Comparison of ENCODE assay signal across 17 cellular contexts in genomic region chr10:65931291-65932080, GRCh38.
"Had no signal": no experiment of that assay in that cellular context is flagged by ENCODE, and none has a peak within 500 bp of the region (broad histone marks: within the 10 kb centered on the region; RNA-seq: fewer than 3 reads in every experiment).

No MANE protein-coding gene starts in this region.

- H3K9me3 ChIP-seq: mucosa of descending colon, psoas muscle, sigmoid colon, upper lobe of right lung had no signal

- H3K4me1 ChIP-seq: psoas muscle, sigmoid colon, upper lobe of right lung had no signal

- H3K36me3 Mint-ChIP-seq: activated naive CD4-positive, alpha-beta T cell treated with anti-CD3 and anti-CD28 coated beads, Interleukin-2, amount 50 U/mL, for 72 hours; immature natural killer cell; natural killer cell had no signal

- DNase-seq: activated effector memory CD4-positive, alpha-beta T cell treated with Interleukin-2 at 50 U/mL for 16 hours; amniotic stem cell; brain microvascular endothelial cell; dermis blood vessel endothelial cell; immature natural killer cell; mammary epithelial cell; mucosa of descending colon; natural killer cell; psoas muscle; sigmoid colon; stimulated activated CD4-positive, alpha-beta T cell treated with anti-CD3 and anti-CD28 coated beads, Interleukin-4, amount 100 ng/mL, for 1 hour; stimulated activated CD8-positive, alpha-beta memory T cell treated with anti-CD3 and anti-CD28 coated beads, Interleukin-4, amount 100 ng/mL, for 48 hours; T-helper 2 cell; upper lobe of right lung had no signal

- H3K27ac Mint-ChIP-seq: activated naive CD4-positive, alpha-beta T cell treated with anti-CD3 and anti-CD28 coated beads, Interleukin-2, amount 50 U/mL, for 72 hours; immature natural killer cell; natural killer cell; stimulated activated naive CD8-positive, alpha-beta T cell treated with anti-CD3 and anti-CD28 coated beads, Interleukin-15, Interleukin-2, amounts not matched to agents 100 ng/mL and 50 ng/mL, for 24 hours had no signal

- H3K36me3 ChIP-seq: brain microvascular endothelial cell, sigmoid colon, upper lobe of right lung had no signal

- H3K27me3 Mint-ChIP-seq: stimulated activated naive CD8-positive, alpha-beta T cell treated with anti-CD3 and anti-CD28 coated beads, Interleukin-15, Interleukin-2, amounts not matched to agents 100 ng/mL and 50 ng/mL, for 24 hours had no signal

- H3K27ac ChIP-seq: brain microvascular endothelial cell, psoas muscle, sigmoid colon, upper lobe of right lung had no signal

- H3K27me3 ChIP-seq: brain microvascular endothelial cell, sigmoid colon, upper lobe of right lung had no signal

- H3K4me1 Mint-ChIP-seq: immature natural killer cell, natural killer cell had no signal

- H3K4me3 Mint-ChIP-seq: immature natural killer cell; natural killer cell; stimulated activated naive CD8-positive, alpha-beta T cell treated with anti-CD3 and anti-CD28 coated beads, Interleukin-15, Interleukin-2, amounts not matched to agents 100 ng/mL and 50 ng/mL, for 24 hours had no signal

- H3K9me3 Mint-ChIP-seq: activated naive CD4-positive, alpha-beta T cell treated with anti-CD3 and anti-CD28 coated beads, Interleukin-2, amount 50 U/mL, for 72 hours; stimulated activated naive CD8-positive, alpha-beta T cell treated with anti-CD3 and anti-CD28 coated beads, Interleukin-15, Interleukin-2, amounts not matched to agents 100 ng/mL and 50 ng/mL, for 24 hours had no signal

- ATAC-seq: activated naive CD4-positive, alpha-beta T cell treated with anti-CD3 and anti-CD28 coated beads, Interleukin-2, amount 50 U/mL, for 72 hours; esophagus mucosa; mucosa of descending colon; natural killer cell; psoas muscle; upper lobe of right lung had no signal

- H3K4me3 ChIP-seq: mucosa of descending colon, psoas muscle, sigmoid colon, upper lobe of right lung had no signal
